9 cellular contexts compared by ENCODE assay signal in the genomic region with DNA sequence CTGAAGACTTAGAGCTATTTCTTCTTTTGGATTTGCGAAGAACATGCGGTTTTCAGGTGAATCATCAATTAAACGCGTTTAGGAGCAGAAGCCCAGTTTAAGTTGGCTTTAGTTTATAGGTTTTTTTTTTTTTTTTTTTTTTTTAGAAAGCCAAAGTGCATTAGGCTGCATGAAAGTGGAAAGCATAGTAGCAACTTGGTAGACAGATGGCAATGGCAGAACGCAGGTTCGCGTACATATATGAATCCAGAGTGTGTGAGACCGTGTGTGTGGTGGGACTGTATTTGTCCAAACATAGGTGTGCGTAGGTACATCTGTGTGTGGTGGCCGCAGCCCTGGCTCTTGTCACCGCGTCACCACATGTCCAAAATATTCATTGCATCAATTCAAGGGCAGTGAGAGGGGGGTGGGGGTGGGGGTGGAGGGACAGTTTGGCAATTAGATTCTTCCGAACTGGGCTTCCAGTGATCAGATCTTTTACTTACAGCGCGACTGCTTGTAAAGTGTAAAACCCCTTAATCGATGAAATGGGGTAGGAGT. TPM values are rescaled to one million over a fixed set of nuclear protein-coding genes. Genes with fewer than 3 reads are reported as not detected.
DNase-seq lines count a peak whose midpoint lies in the region; ATAC-seq, FAIRE-seq and TF ChIP-seq lines count a peak whose summit lies in the region.
"Had no signal": no experiment of that assay in that cellular context is flagged by ENCODE, and none has a peak within 500 bp of the region (broad histone marks: within the 10 kb centered on the region; RNA-seq: fewer than 3 reads in every experiment).

No MANE protein-coding gene starts in this region.

- H3K36me3 ChIP-seq in muscle layer of colon (ENCODE audit: insufficient read depth, low read length) (no peaks in the 10 kb centered on the region), upper lobe of right lung (no peaks in the 10 kb centered on the region)

- POLR2A ChIA-PET in activated CD4-positive, alpha-beta memory T cell treated with anti-CD3 and anti-CD28 coated beads, Interleukin-2, amount 10 ng/mL, durations not matched to agents 7 days and 5 days (lab: Charles Lee) = interaction anchor here (1.0 to 1.7 kb wide), 10 partner anchors 8 to 929 kb away, joined by 3 to 17 read pairs (median 5); partner anchors contain the start of genes ABHD18, C4orf33, LARP1B and PGRMC2

- intact Hi-C loops in upper lobe of right lung (cut with DNase I) = no loop called here

- H3K27ac ChIP-seq in muscle layer of colon (ENCODE audit: low read depth, low read length) = peak overlapping the region; percentile 93
- H3K27ac ChIP-seq in upper lobe of right lung = peak overlapping the region; percentile 94

- DNase-seq in NCI-H187 treated with DMSO at 0.1 percent for 48 hours (lab: John Stamatoyannopoulos, UW) (peak; percentile 2), NCI-H187 (lab: John Stamatoyannopoulos, UW) (no peak), NCI-H1436 treated with DMSO at 0.1 percent for 48 hours (lab: John Stamatoyannopoulos, UW) (peak; percentile 53), epithelial cell of proximal tubule (ENCODE audit: low read depth) (no peak), upper lobe of right lung (no peak), D721Med (ENCODE audit: insufficient read length, low spot score) (no peak)
- peak; percentile 31 for DNase-seq in activated CD4-positive, alpha-beta memory T cell treated with anti-CD3 and anti-CD28 coated beads, Interleukin-2, amount 10 ng/mL, durations not matched to agents 7 days and 5 days

- H3K27me3 Mint-ChIP-seq in activated CD4-positive, alpha-beta memory T cell treated with anti-CD3 and anti-CD28 coated beads, Interleukin-2, amount 10 ng/mL, durations not matched to agents 7 days and 5 days = no peaks in the 10 kb centered on the region

- peak overlapping the region; percentile 78 for H3K4me3 ChIP-seq in epithelial cell of proximal tubule (ENCODE audit: low read depth, low read length)
- peak overlapping the region; percentile 79 to 90 for H3K4me3 ChIP-seq in muscle layer of colon (ENCODE audit: low read depth in 1 of 2, low read length in 2 of 2)
- H3K4me3 ChIP-seq in upper lobe of right lung = peak overlapping the region; percentile 85

- FAIRE-seq in D721Med (lab: Jason Lieb, UNC) = no peak
- FAIRE-seq: endometrium had no signal

- no peaks in the 10 kb centered on the region for H3K36me3 Mint-ChIP-seq in activated CD4-positive, alpha-beta memory T cell treated with anti-CD3 and anti-CD28 coated beads, Interleukin-2, amount 10 ng/mL, durations not matched to agents 7 days and 5 days (ENCODE audit: low read depth)

- TF ChIP-seq CTCF in epithelial cell of proximal tubule (conservative IDR thresholded peaks at IDR 0.05; ENCODE audit: low read depth, low read length) (no peak), upper lobe of right lung (IDR thresholded peaks at IDR 0.05) (no peak), D721Med (IDR thresholded peaks at IDR 0.05; ENCODE audit: insufficient read depth, missing control alignments) (no peak)

- ATAC-seq in upper lobe of right lung = no peak

- peak overlapping the region; percentile 99 for H3K27ac Mint-ChIP-seq in activated CD4-positive, alpha-beta memory T cell treated with anti-CD3 and anti-CD28 coated beads, Interleukin-2, amount 10 ng/mL, durations not matched to agents 7 days and 5 days

- H3K4me1 ChIP-seq in muscle layer of colon (ENCODE audit: insufficient read depth, low read length) (no peaks in the 10 kb centered on the region), upper lobe of right lung (peaks cover 7% of the 10 kb centered on the region)

- CTCF ChIA-PET in activated CD4-positive, alpha-beta memory T cell treated with anti-CD3 and anti-CD28 coated beads, Interleukin-2, amount 10 ng/mL, durations not matched to agents 7 days and 5 days (lab: Charles Lee) = interaction anchor here (0.7 to 1.5 kb wide), 4 partner anchors 28 to 784 kb away, joined by 3 to 7 read pairs (median 4); no protein-coding TSS in a partner anchor

- H3K4me1 Mint-ChIP-seq in activated CD4-positive, alpha-beta memory T cell treated with anti-CD3 and anti-CD28 coated beads, Interleukin-2, amount 10 ng/mL, durations not matched to agents 7 days and 5 days = peaks cover 23% of the 10 kb centered on the region

- no peaks in the 10 kb centered on the region for H3K9me3 ChIP-seq in muscle layer of colon (ENCODE audit: low read length)
- no peaks in the 10 kb centered on the region for H3K9me3 ChIP-seq in upper lobe of right lung

- H3K9me3 Mint-ChIP-seq in activated CD4-positive, alpha-beta memory T cell treated with anti-CD3 and anti-CD28 coated beads, Interleukin-2, amount 10 ng/mL, durations not matched to agents 7 days and 5 days = no peaks in the 10 kb centered on the region

- H3K4me3 Mint-ChIP-seq in activated CD4-positive, alpha-beta memory T cell treated with anti-CD3 and anti-CD28 coated beads, Interleukin-2, amount 10 ng/mL, durations not matched to agents 7 days and 5 days = peak overlapping the region; percentile 96

- no peaks in the 10 kb centered on the region for H3K27me3 ChIP-seq in muscle layer of colon (ENCODE audit: control insufficient read depth in 1 of 2, insufficient read depth in 2 of 2, low read length in 2 of 2)
- no peaks in the 10 kb centered on the region for H3K27me3 ChIP-seq in upper lobe of right lung

- peak overlapping the region; percentile 54 for H3K9ac ChIP-seq in muscle layer of colon (ENCODE audit: low read length)

RNA-seq across cellular contexts. Expression of gene JADE1, which starts 0.9 kb away (rescaled TPM):
- total RNA-seq in activated CD4-positive, alpha-beta memory T cell treated with anti-CD3 and anti-CD28 coated beads, Interleukin-2, amount 10 ng/mL, durations not matched to agents 7 days and 5 days = 10 to 100 TPM; 29.6 to 32.7 TPM
- total RNA-seq in epithelial cell of proximal tubule = 19.0 and 28.2 TPM in 2 replicates
- 41.7 TPM for total RNA-seq in upper lobe of right lung

Comparison
In these comparisons a context has a peak if more than half of its experiments do, and no peak if none do; other contexts are left out.
1. DNase-seq: peak in NCI-H187 treated with DMSO at 0.1 percent for 48 hours (single experiment), NCI-H1436 treated with DMSO at 0.1 percent for 48 hours (single experiment) and activated CD4-positive, alpha-beta memory T cell treated with anti-CD3 and anti-CD28 coated beads, Interleukin-2, amount 10 ng/mL, durations not matched to agents 7 days and 5 days (single experiment); none in NCI-H187 (0 of 2), epithelial cell of proximal tubule (single experiment), upper lobe of right lung (single experiment) and D721Med (single experiment).
2. Peak in every context shown above with its lines, with median percentiles within 50 percentile points of each other: H3K4me3 ChIP-seq.